ENCODE assay signal across 8 cellular contexts in genomic region chr9:99104459-99105151, GRCh38. TPM values are rescaled to one million over a fixed set of nuclear protein-coding genes. Genes with fewer than 3 reads are reported as not detected.
DNase-seq lines count a peak whose midpoint lies in the region; ATAC-seq lines count a peak whose summit lies in the region.

TGFBR1 (plus strand) TSS chr9:99105113; CDS start chr9:99105206, 93 bp downstream.

- no peaks in the 10 kb centered on the region for H3K27me3 Mint-ChIP-seq in CD4-positive, alpha-beta memory T cell

- H3K9me3 ChIP-seq in CD4-positive, alpha-beta memory T cell (ENCODE audit: control insufficient read depth in 1 of 2, low read length in 2 of 2), result no peaks in the 10 kb centered on the region

- POLR2A ChIA-PET in CD4-positive, alpha-beta memory T cell (lab: Charles Lee; ENCODE audit: partially characterized antibody), result interaction anchor here (0.7 to 7.9 kb wide), 22 partner anchors 9 to 105 kb away, joined by 3 to 82 read pairs (median 6); no protein-coding TSS in a partner anchor
- POLR2A ChIA-PET in activated CD8-positive, alpha-beta memory T cell treated with anti-CD3 and anti-CD28 coated beads for 36 hours (lab: Charles Lee), result interaction anchor here (0.8 to 1.5 kb wide), 4 partner anchors 9 to 91 kb away, joined by 4 to 6 read pairs (median 6); no protein-coding TSS in a partner anchor

- H3K36me3 Mint-ChIP-seq in CD4-positive, alpha-beta memory T cell, result peaks cover 0 to 8% of the 10 kb centered on the region in 2 donors

- no peaks in the 10 kb centered on the region for H3K27me3 ChIP-seq in CD4-positive, alpha-beta memory T cell (ENCODE audit: insufficient read depth, low read length)

- CTCF ChIA-PET in CD4-positive, alpha-beta memory T cell (lab: Charles Lee; ENCODE audit: partially characterized antibody), result interaction anchor here (1.0 to 4.8 kb wide), 16 partner anchors 9 to 298 kb away, joined by 3 to 71 read pairs (median 5); no protein-coding TSS in a partner anchor
- CTCF ChIA-PET in activated CD8-positive, alpha-beta memory T cell treated with anti-CD3 and anti-CD28 coated beads for 36 hours (lab: Charles Lee), result interaction anchor here (0.8 to 1.3 kb wide), 4 partner anchors 9 to 105 kb away, joined by 3 read pairs; no protein-coding TSS in a partner anchor

- H3K4me1 ChIP-seq in CD4-positive, alpha-beta memory T cell (ENCODE audit: insufficient read depth, low read length), result peaks cover 57% of the 10 kb centered on the region

- H3K4me3 Mint-ChIP-seq in CD4-positive, alpha-beta memory T cell, result peak within 1 kb of the TSS; percentile 87 to 96 (median 91)

- peak; percentile 94 for ATAC-seq in GM19467 (IDR thresholded peaks at IDR 0.05; ENCODE audit: unreplicated experiment)

- peaks cover 45 to 65% (median 58%) of the 10 kb centered on the region in 4 donors for H3K4me1 Mint-ChIP-seq in CD4-positive, alpha-beta memory T cell

- H3K4me3 ChIP-seq in CD4-positive, alpha-beta memory T cell (ENCODE audit: low read length in 2 of 2), result peak within 1 kb of the TSS; percentile 40 to 62

- no peaks in the 10 kb centered on the region for H3K36me3 ChIP-seq in CD4-positive, alpha-beta memory T cell (ENCODE audit: insufficient read depth, low read length)

- DNase-seq in CD4-positive, alpha-beta memory T cell, result peak; percentile 90 to 96 (median 92)
- DNase-seq in HPDE6-E6E7 (ENCODE audit: extremely low spot score) (peak; percentile 92), NK-92 (lab: John Stamatoyannopoulos, UW; ENCODE audit: unreplicated experiment) (peak; percentile 53), lung microvascular endothelial cell (ENCODE audit: low read depth in 2 of 2) (peak; percentile 92 to 93)
- DNase-seq in effector CD8-positive, alpha-beta T cell (lab: John Stamatoyannopoulos, UW), result peak; percentile 85
- peak; percentile 81 to 89 (median 81) for DNase-seq in stimulated activated CD4-positive, alpha-beta T cell treated with anti-CD3 and anti-CD28 coated beads, TNF-alpha, amount 100 ng/mL, for 48 hours (ENCODE audit: low read depth in 3 of 3)

- intact Hi-C loops in CD4-positive, alpha-beta memory T cell (cut with micrococcal nuclease), result loop anchor here (1.0 to 5.0 kb wide), 7 partner anchors 9 to 118 kb away; partner anchors contain the start of gene SEC61B

- H3K27ac Mint-ChIP-seq in CD4-positive, alpha-beta memory T cell, result peak within 1 kb of the TSS; percentile 87 to 95 (median 92)

- peak within 1 kb of the TSS; percentile 70 for H3K27ac ChIP-seq in CD4-positive, alpha-beta memory T cell (ENCODE audit: low read depth, low read length)

- H3K9me3 Mint-ChIP-seq in CD4-positive, alpha-beta memory T cell, result peaks cover 0 to 6% (median 0%) of the 10 kb centered on the region in 8 donors

RNA-seq across cellular contexts. Expression of gene TGFBR1, which starts in this region (rescaled TPM):
- 10 to 100 TPM; 26.4 to 27.4 TPM for total RNA-seq in CD4-positive, alpha-beta memory T cell
- 10 to 100 TPM; 19.1 to 21.4 TPM for polyA plus RNA-seq in CD4-positive, alpha-beta memory T cell
- 10 to 100 TPM; 39.7 to 41.7 TPM for total RNA-seq in activated CD8-positive, alpha-beta memory T cell treated with anti-CD3 and anti-CD28 coated beads for 36 hours
- total RNA-seq in lung microvascular endothelial cell, result 10.2 and 13.5 TPM in 2 replicates

Comparison
In these comparisons a context has a peak if more than half of its experiments do, and no peak if none do; other contexts are left out.
1. Peak in every context shown above with its lines: DNase-seq, ATAC-seq, H3K4me3 ChIP-seq and H3K27ac ChIP-seq.